12 cellular contexts compared by ENCODE assay signal in the genomic region with DNA sequence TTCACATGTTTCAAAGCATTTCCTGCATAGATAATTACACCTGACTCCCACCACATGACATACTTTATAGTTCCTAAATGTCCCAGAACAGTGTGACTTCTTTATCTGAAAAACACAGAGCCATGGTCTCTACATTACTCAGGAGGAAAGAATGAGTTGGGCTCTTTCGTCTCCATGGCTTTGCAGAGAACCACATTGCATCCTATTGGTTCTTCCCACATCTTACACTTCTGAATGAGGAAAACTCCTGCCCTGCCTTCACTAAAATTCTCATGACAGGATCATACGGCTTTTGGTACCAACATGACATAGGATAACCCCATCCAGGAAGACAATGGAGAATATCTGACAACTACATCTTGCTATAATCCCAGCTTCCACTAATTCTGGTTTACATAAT.
DNase-seq lines count a peak whose midpoint lies in the region; ATAC-seq and TF ChIP-seq lines count a peak whose summit lies in the region.
"Had no signal": no experiment of that assay in that cellular context is flagged by ENCODE, and none has a peak within 500 bp of the region (broad histone marks: within the 10 kb centered on the region; RNA-seq: fewer than 3 reads in every experiment).

No MANE protein-coding gene starts in this region.

- H3K27me3 Mint-ChIP-seq in CD8-positive, alpha-beta memory T cell = peaks cover 0 to 2% of the 10 kb centered on the region in 2 donors
- H3K27me3 Mint-ChIP-seq in natural killer cell (ENCODE audit: low read depth in 2 of 2) = no peaks in the 10 kb centered on the region
- H3K27me3 Mint-ChIP-seq: dendritic cell treated with granulocyte-macrophage colony-stimulating factor and Interleukin-4, amounts not matched to agents 40 ng/mL and 50 ng/mL, for 4 days had no signal

- no peak overlapping the region for H3K27ac ChIP-seq in CD8-positive, alpha-beta memory T cell (ENCODE audit: low read depth, low read length)
- H3K27ac ChIP-seq in KMS-11 = no peak overlapping the region

- H3K4me3 ChIP-seq in CD8-positive, alpha-beta memory T cell (ENCODE audit: low read length) = peak overlapping the region; percentile 30
- H3K4me3 ChIP-seq in KMS-11 (IDR thresholded peaks at IDR 0.05; ENCODE audit: insufficient read depth, low read depth, low read length) (no peak overlapping the region), adipocyte (ENCODE audit: low read length) (no peak overlapping the region)
- H3K4me3 ChIP-seq: skin epidermis had no signal

- no peak for TF ChIP-seq CTCF in KMS-11 (conservative IDR thresholded peaks at IDR 0.05; ENCODE audit: low read depth, low read length)
- TF ChIP-seq CTCF in natural killer cell (IDR thresholded peaks at IDR 0.05) = no peak

- peak overlapping the region; percentile 93 to 99 (median 97) for H3K27ac Mint-ChIP-seq in CD8-positive, alpha-beta memory T cell
- peak overlapping the region; percentile 98 to 99 for H3K27ac Mint-ChIP-seq in natural killer cell
- H3K27ac Mint-ChIP-seq: dendritic cell treated with granulocyte-macrophage colony-stimulating factor and Interleukin-4, amounts not matched to agents 40 ng/mL and 50 ng/mL, for 4 days had no signal

- no peaks in the 10 kb centered on the region for H3K9me3 Mint-ChIP-seq in CD8-positive, alpha-beta memory T cell
- H3K9me3 Mint-ChIP-seq in natural killer cell = no peaks in the 10 kb centered on the region
- H3K9me3 Mint-ChIP-seq: dendritic cell treated with granulocyte-macrophage colony-stimulating factor and Interleukin-4, amounts not matched to agents 40 ng/mL and 50 ng/mL, for 4 days had no signal

- H3K4me1 Mint-ChIP-seq in CD8-positive, alpha-beta memory T cell = peaks cover 96 to 100% (median 99%) of the 10 kb centered on the region in 3 donors
- H3K4me1 Mint-ChIP-seq in natural killer cell = peaks cover 97 to 98% of the 10 kb centered on the region in 2 donors

- H4K20me1 ChIP-seq in KMS-11 (ENCODE audit: insufficient read depth) = no peaks in the 10 kb centered on the region

- no peak overlapping the region for H2AFZ ChIP-seq in KMS-11 (ENCODE audit: low read depth)

- ATAC-seq in natural killer cell = peak in 2 of 3 donors; percentile 14 to 43
- no peak for ATAC-seq in GM21515 (IDR thresholded peaks at IDR 0.05; ENCODE audit: unreplicated experiment)

- H3K27me3 ChIP-seq in CD8-positive, alpha-beta memory T cell (ENCODE audit: insufficient read depth, low read length, poor library complexity, severe bottlenecking) = no peaks in the 10 kb centered on the region
- H3K27me3 ChIP-seq in KMS-11 (ENCODE audit: insufficient read depth, low read depth) (no peaks in the 10 kb centered on the region), adipocyte (replicated peaks; ENCODE audit: control insufficient read depth, insufficient read depth, low read length) (no peaks in the 10 kb centered on the region)

- H3K4me3 Mint-ChIP-seq in CD8-positive, alpha-beta memory T cell = peak overlapping the region; percentile 71 to 91 (median 90)
- H3K4me3 Mint-ChIP-seq in natural killer cell = peak overlapping the region; percentile 90
- H3K4me3 Mint-ChIP-seq: dendritic cell treated with granulocyte-macrophage colony-stimulating factor and Interleukin-4, amounts not matched to agents 40 ng/mL and 50 ng/mL, for 4 days had no signal

- H3K36me3 ChIP-seq in CD8-positive, alpha-beta memory T cell (ENCODE audit: insufficient read depth, low read length) = peaks cover 19% of the 10 kb centered on the region
- no peaks in the 10 kb centered on the region for H3K36me3 ChIP-seq in KMS-11 (ENCODE audit: insufficient read depth)
- H3K36me3 ChIP-seq in adipocyte (ENCODE audit: control insufficient read depth, insufficient read depth, low read length, severe bottlenecking) = no peaks in the 10 kb centered on the region

- peaks cover 4 to 88% (median 31%) of the 10 kb centered on the region in 3 donors for H3K36me3 Mint-ChIP-seq in CD8-positive, alpha-beta memory T cell
- H3K36me3 Mint-ChIP-seq in natural killer cell = peaks cover 20% of the 10 kb centered on the region

- H3K4me2 ChIP-seq in KMS-11 = peak overlapping the region; percentile 91; the same call in 1 of the 2 replicates

- H3K4me1 ChIP-seq in CD8-positive, alpha-beta memory T cell (ENCODE audit: insufficient read depth, low read length) = peaks cover 100% of the 10 kb centered on the region
- H3K4me1 ChIP-seq in KMS-11 (ENCODE audit: low read depth, poor library complexity, severe bottlenecking) (peaks cover 100% of the 10 kb centered on the region), adipocyte (ENCODE audit: control insufficient read depth, insufficient read depth, low read length) (peaks cover 99% of the 10 kb centered on the region)

- CTCF ChIA-PET in CD8-positive, alpha-beta memory T cell (lab: Charles Lee) = interaction anchor here (1.1 to 2.6 kb wide), 7 partner anchors 9 to 259 kb away, joined by 3 to 7 read pairs (median 4); no protein-coding TSS in a partner anchor

- intact Hi-C loops in natural killer cell (cut with micrococcal nuclease) = no loop called here

- H3K9me3 ChIP-seq in CD8-positive, alpha-beta memory T cell (ENCODE audit: low read length) = no peaks in the 10 kb centered on the region
- no peaks in the 10 kb centered on the region for H3K9me3 ChIP-seq in adipocyte (ENCODE audit: control insufficient read depth, low read length)

- H3K79me2 ChIP-seq in KMS-11 (ENCODE audit: insufficient read depth, low read depth) = peaks cover 87% of the 10 kb centered on the region

- H3K9ac ChIP-seq in KMS-11 (no peak overlapping the region), adipocyte (ENCODE audit: low read length) (no peak overlapping the region)

- POLR2A ChIA-PET in CD8-positive, alpha-beta memory T cell (lab: Charles Lee) = interaction anchor here (1.4 to 1.6 kb wide), 3 partner anchors 15 to 34 kb away, joined by 3 to 6 read pairs (median 4); no protein-coding TSS in a partner anchor

- no peak for DNase-seq in CD8-positive, alpha-beta memory T cell
- DNase-seq in adipocyte (ENCODE audit: low read depth) = peak; percentile 46
- DNase-seq in natural killer cell = no peak
- no peak for DNase-seq in OCI-M1 (lab: John Stamatoyannopoulos, UW)
- no peak for DNase-seq in epidermal melanocyte (ENCODE audit: insufficient read length, low spot score)
- no peak for DNase-seq in NCI-H2196 (lab: John Stamatoyannopoulos, UW; ENCODE audit: unreplicated experiment)
- DNase-seq: kidney, NCI-H226 had no signal
